ENCODE assay signal across 24 cellular contexts in the genomic region with DNA sequence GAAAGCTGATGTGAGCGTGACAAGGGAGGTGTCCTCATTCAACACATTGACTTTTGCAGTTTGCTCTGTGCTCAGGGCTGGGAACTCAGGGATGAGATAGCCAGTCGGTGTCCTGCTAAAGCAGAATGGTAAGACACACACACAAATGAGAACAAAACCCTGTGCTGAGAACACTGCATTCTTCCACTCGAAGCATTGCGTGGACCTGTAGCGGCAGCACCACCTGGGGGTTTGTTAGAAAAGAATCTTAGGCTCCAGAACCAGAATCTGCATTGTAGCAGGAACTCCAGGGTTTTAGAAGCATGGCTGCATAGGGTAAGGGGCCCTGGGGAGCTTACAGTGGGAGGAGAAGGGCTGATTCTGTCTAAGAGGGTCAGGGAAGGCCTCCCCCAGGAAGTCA. TPM values are rescaled to one million over a fixed set of nuclear protein-coding genes. Genes with fewer than 3 reads are reported as not detected.
A peak's percentile ranks its signal among the peaks of the same experiment; 100 is the strongest.
DNase-seq lines count a peak whose midpoint lies in the region; ATAC-seq and TF ChIP-seq lines count a peak whose summit lies in the region.
"Had no signal": no experiment of that assay in that cellular context is flagged by ENCODE, and none has a peak within 500 bp of the region (broad histone marks: within the 10 kb centered on the region; RNA-seq: fewer than 3 reads in every experiment).

No MANE protein-coding gene starts in this region.

- H3K4me1 Mint-ChIP-seq in GM23338, result peaks cover 10% of the 10 kb centered on the region
- no peaks in the 10 kb centered on the region for H3K4me1 Mint-ChIP-seq in naive thymus-derived CD8-positive, alpha-beta T cell
- H3K4me1 Mint-ChIP-seq: activated naive CD8-positive, alpha-beta T cell treated with anti-CD3 and anti-CD28 coated beads, Interleukin-2, amount 10 ng/mL, durations not matched to agents 7 days and 5 days had no signal

- H3K36me3 ChIP-seq in BE2C (no peaks in the 10 kb centered on the region), GM23338 (ENCODE audit: insufficient read depth) (no peaks in the 10 kb centered on the region)
- H3K36me3 ChIP-seq: esophagus muscularis mucosa, gastroesophageal sphincter, thyroid gland had no signal

- H4K20me1 ChIP-seq in GM23338 (replicated peaks; ENCODE audit: insufficient read depth), result no peaks in the 10 kb centered on the region

- DNase-seq in BE2C (peak; percentile 22), GM23338 (ENCODE audit: low spot score) (peak; percentile 46), SK-N-DZ (ENCODE audit: low spot score) (peak; percentile 43), left lobe of liver (ENCODE audit: low spot score) (no peak), NCI-H1436 treated with DMSO at 0.1 percent for 48 hours (lab: John Stamatoyannopoulos, UW) (no peak)
- DNase-seq in naive thymus-derived CD8-positive, alpha-beta T cell, result no peak
- DNase-seq: activated CD4-positive, alpha-beta T cell treated with anti-CD3 and anti-CD28 coated beads for 48 hours; activated CD8-positive, alpha-beta memory T cell treated with anti-CD3 and anti-CD28 coated beads, Interleukin-2, amount 50 U/mL, for 4 hours; activated naive CD8-positive, alpha-beta T cell treated with anti-CD3 and anti-CD28 coated beads, Interleukin-2, amount 10 ng/mL, durations not matched to agents 7 days and 5 days; COR-L47; effector CD8-positive, alpha-beta T cell; KG1; midbrain; NCI-H2107; psoas muscle; Right ventricle myocardium superior; stimulated activated CD4-positive, alpha-beta T cell treated with anti-CD3 and anti-CD28 coated beads, Interleukin-2, amount 100 ng/mL, for 24 hours; stimulated activated naive CD4-positive, alpha-beta T cell treated with Interleukin-2 at 50 U/mL for 16 hours; T-helper 1 cell; thyroid gland had no signal

- H3K9me3 ChIP-seq in BE2C, result no peaks in the 10 kb centered on the region; the same call in 1 of the 2 replicates
- H3K9me3 ChIP-seq: esophagus muscularis mucosa, gastroesophageal sphincter, psoas muscle, thyroid gland had no signal

- H3K4me3 ChIP-seq in BE2C (ENCODE audit: low read depth, low read length) (no peak overlapping the region), GM23338 (no peak overlapping the region)
- H3K4me3 ChIP-seq: esophagus muscularis mucosa, gastroesophageal sphincter, psoas muscle, thyroid gland had no signal

- H3K27me3 Mint-ChIP-seq in GM23338 (ENCODE audit: insufficient read depth, low read depth, poor library complexity), result peaks cover 4% of the 10 kb centered on the region
- peaks cover 1 to 26% (median 10%) of the 10 kb centered on the region in 5 donors for H3K27me3 Mint-ChIP-seq in naive thymus-derived CD8-positive, alpha-beta T cell

- peak; percentile 61 for ATAC-seq in GM23338
- ATAC-seq in left lobe of liver, result peak; percentile 79
- no peak for ATAC-seq in GM21786 (IDR thresholded peaks at IDR 0.05; ENCODE audit: unreplicated experiment)
- no peak for ATAC-seq in naive thymus-derived CD8-positive, alpha-beta T cell
- ATAC-seq: gastroesophageal sphincter, psoas muscle had no signal

- H3K9me3 Mint-ChIP-seq in GM23338, result no peaks in the 10 kb centered on the region
- H3K9me3 Mint-ChIP-seq in naive thymus-derived CD8-positive, alpha-beta T cell, result peaks cover 0 to 4% (median 0%) of the 10 kb centered on the region in 9 donors
- H3K9me3 Mint-ChIP-seq: activated naive CD8-positive, alpha-beta T cell treated with anti-CD3 and anti-CD28 coated beads, Interleukin-2, amount 10 ng/mL, durations not matched to agents 7 days and 5 days; activated T-helper 2 cell treated with anti-CD3 and anti-CD28 coated beads, Interferon-gamma antibody, Interleukin-2, Interleukin-4, amounts not matched to agents 10 μg/mL and 5 μg/mL and 100 μg/mL, durations not matched to agents 14 hours and 24 hours and 36 hours had no signal

- no peaks in the 10 kb centered on the region for H3K79me2 ChIP-seq in GM23338 (replicated peaks; ENCODE audit: insufficient read depth)

- H3K27me3 ChIP-seq in BE2C, result no peaks in the 10 kb centered on the region
- no peaks in the 10 kb centered on the region for H3K27me3 ChIP-seq in GM23338 (ENCODE audit: insufficient read depth)
- H3K27me3 ChIP-seq: thyroid gland had no signal

- H3K4me3 Mint-ChIP-seq in GM23338, result no peak overlapping the region
- H3K4me3 Mint-ChIP-seq in naive thymus-derived CD8-positive, alpha-beta T cell, result no peak overlapping the region
- H3K4me3 Mint-ChIP-seq: activated naive CD8-positive, alpha-beta T cell treated with anti-CD3 and anti-CD28 coated beads, Interleukin-2, amount 10 ng/mL, durations not matched to agents 7 days and 5 days had no signal

- POLR2A ChIA-PET in naive thymus-derived CD8-positive, alpha-beta T cell (lab: Charles Lee), result no interaction called here

- H3K4me1 ChIP-seq in BE2C (peaks cover 10% of the 10 kb centered on the region), GM23338 (ENCODE audit: insufficient read depth) (peaks cover 8% of the 10 kb centered on the region; the same call in 1 of the 2 replicates)
- H3K4me1 ChIP-seq: esophagus muscularis mucosa, gastroesophageal sphincter, psoas muscle, thyroid gland had no signal

- peak overlapping the region; percentile 93 for H2AFZ ChIP-seq in GM23338

- TF ChIP-seq CTCF in BE2C (IDR thresholded peaks at IDR 0.05; ENCODE audit: low read depth, low read length) (peak; percentile 16; the same call in 1 of the 2 replicates), GM23338 (conservative IDR thresholded peaks at IDR 0.05; ENCODE audit: low read depth in 2 of 2) (peak; percentile 31 to 42; a peak in 3 of 4 replicates)

- H3K4me2 ChIP-seq in GM23338, result no peak overlapping the region

- H3K9me2 ChIP-seq in GM23338 (ENCODE audit: insufficient read depth), result no peaks in the 10 kb centered on the region

- H3K27ac ChIP-seq in GM23338 (ENCODE audit: low read depth), result no peak overlapping the region
- H3K27ac ChIP-seq: esophagus muscularis mucosa, gastroesophageal sphincter, psoas muscle, thyroid gland had no signal

- no peaks in the 10 kb centered on the region for H3F3A ChIP-seq in GM23338 (replicated peaks; ENCODE audit: low read depth)

- no peak overlapping the region for H3K27ac Mint-ChIP-seq in GM23338
- H3K27ac Mint-ChIP-seq in naive thymus-derived CD8-positive, alpha-beta T cell, result no peak overlapping the region
- H3K27ac Mint-ChIP-seq: activated naive CD8-positive, alpha-beta T cell treated with anti-CD3 and anti-CD28 coated beads, Interleukin-2, amount 10 ng/mL, durations not matched to agents 7 days and 5 days; activated T-helper 2 cell treated with anti-CD3 and anti-CD28 coated beads, Interferon-gamma antibody, Interleukin-2, Interleukin-4, amounts not matched to agents 10 μg/mL and 5 μg/mL and 100 μg/mL, durations not matched to agents 14 hours and 24 hours and 36 hours had no signal

- H3K36me3 Mint-ChIP-seq in GM23338 (ENCODE audit: low read depth), result no peaks in the 10 kb centered on the region
- no peaks in the 10 kb centered on the region for H3K36me3 Mint-ChIP-seq in naive thymus-derived CD8-positive, alpha-beta T cell
- H3K36me3 Mint-ChIP-seq: activated naive CD8-positive, alpha-beta T cell treated with anti-CD3 and anti-CD28 coated beads, Interleukin-2, amount 10 ng/mL, durations not matched to agents 7 days and 5 days had no signal

TF ChIP-seq in GM23338, 12 proteins besides CTCF, POLR2A, EP300 and RAD21 (continues in another document):
- TF ChIP-seq STAT1 (IDR thresholded peaks at IDR 0.05; ENCODE audit: unreplicated experiment), result no peak
- no peak for TF ChIP-seq EZH2 (IDR thresholded peaks at IDR 0.05; ENCODE audit: low read depth, unreplicated experiment)
- no peak for TF ChIP-seq NANOG (IDR thresholded peaks at IDR 0.05; ENCODE audit: borderline replicate concordance)
- no peak for TF ChIP-seq JUNB (IDR thresholded peaks at IDR 0.05; ENCODE audit: unreplicated experiment)
- TF ChIP-seq ZNF331 (CRISPR knock-in tag; IDR thresholded peaks at IDR 0.05; ENCODE audit: low read depth), result no peak
- no peak for TF ChIP-seq EZH2phosphoT487 (IDR thresholded peaks at IDR 0.05; ENCODE audit: unreplicated experiment)
- TF ChIP-seq, protein P1, sequence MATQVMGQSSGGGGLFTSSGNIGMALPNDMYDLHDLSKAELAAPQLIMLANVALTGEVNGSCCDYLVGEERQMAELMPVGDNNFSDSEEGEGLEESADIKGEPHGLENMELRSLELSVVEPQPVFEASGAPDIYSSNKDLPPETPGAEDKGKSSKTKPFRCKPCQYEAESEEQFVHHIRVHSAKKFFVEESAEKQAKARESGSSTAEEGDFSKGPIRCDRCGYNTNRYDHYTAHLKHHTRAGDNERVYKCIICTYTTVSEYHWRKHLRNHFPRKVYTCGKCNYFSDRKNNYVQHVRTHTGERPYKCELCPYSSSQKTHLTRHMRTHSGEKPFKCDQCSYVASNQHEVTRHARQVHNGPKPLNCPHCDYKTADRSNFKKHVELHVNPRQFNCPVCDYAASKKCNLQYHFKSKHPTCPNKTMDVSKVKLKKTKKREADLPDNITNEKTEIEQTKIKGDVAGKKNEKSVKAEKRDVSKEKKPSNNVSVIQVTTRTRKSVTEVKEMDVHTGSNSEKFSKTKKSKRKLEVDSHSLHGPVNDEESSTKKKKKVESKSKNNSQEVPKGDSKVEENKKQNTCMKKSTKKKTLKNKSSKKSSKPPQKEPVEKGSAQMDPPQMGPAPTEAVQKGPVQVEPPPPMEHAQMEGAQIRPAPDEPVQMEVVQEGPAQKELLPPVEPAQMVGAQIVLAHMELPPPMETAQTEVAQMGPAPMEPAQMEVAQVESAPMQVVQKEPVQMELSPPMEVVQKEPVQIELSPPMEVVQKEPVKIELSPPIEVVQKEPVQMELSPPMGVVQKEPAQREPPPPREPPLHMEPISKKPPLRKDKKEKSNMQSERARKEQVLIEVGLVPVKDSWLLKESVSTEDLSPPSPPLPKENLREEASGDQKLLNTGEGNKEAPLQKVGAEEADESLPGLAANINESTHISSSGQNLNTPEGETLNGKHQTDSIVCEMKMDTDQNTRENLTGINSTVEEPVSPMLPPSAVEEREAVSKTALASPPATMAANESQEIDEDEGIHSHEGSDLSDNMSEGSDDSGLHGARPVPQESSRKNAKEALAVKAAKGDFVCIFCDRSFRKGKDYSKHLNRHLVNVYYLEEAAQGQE (IDR thresholded peaks at IDR 0.05; ENCODE audit: unreplicated experiment), result no peak

RNA-seq across cellular contexts. Expression of a gene that starts 21.5 kb away (rescaled TPM):
- polyA plus RNA-seq in BE2C (2012; ENCODE audit: insufficient read depth, insufficient read length, low read depth), result 47.4 TPM
- total RNA-seq in GM23338 (2014; rRNA removed; shearing (Covaris generic)), result 15.5 and 17.6 TPM in 2 replicates
- 7.2 and 8.3 TPM in 2 replicates for polyA plus RNA-seq in GM23338 (2016; fragmentation: Nextera tagmentation; extraction: Ambion mirVana)
- polyA plus RNA-seq in SK-N-DZ (2014; cell fraction: cytosol; rRNA removed), result 31.0 and 32.8 TPM in 2 replicates
- 207 and 221 TPM in 2 replicates for polyA plus RNA-seq in SK-N-DZ (2014; cell fraction: nucleus; rRNA removed)
- total RNA-seq in left lobe of liver, result 88.9 TPM
- not detected for total RNA-seq in naive thymus-derived CD8-positive, alpha-beta T cell
- polyA plus RNA-seq in naive thymus-derived CD8-positive, alpha-beta T cell, result not detected
- total RNA-seq: activated naive CD8-positive, alpha-beta T cell treated with anti-CD3 and anti-CD28 coated beads, Interleukin-2, amount 10 ng/mL, durations not matched to agents 7 days and 5 days had no signal

Comparison
In these comparisons a context has a peak if more than half of its experiments do, and no peak if none do; other contexts are left out.
1. DNase-seq: peak in BE2C (single experiment), GM23338 (single experiment) and SK-N-DZ (single experiment); none in left lobe of liver (single experiment), NCI-H1436 treated with DMSO at 0.1 percent for 48 hours (single experiment) and naive thymus-derived CD8-positive, alpha-beta T cell (0 of 10).
2. ATAC-seq: peak in GM23338 (single experiment) and left lobe of liver (single experiment); none in GM21786 (single experiment) and naive thymus-derived CD8-positive, alpha-beta T cell (0 of 2).
3. RNA of a gene that starts 21.5 kb away (total RNA-seq): 88.9 TPM in left lobe of liver (single experiment) and 15.5 to 17.6 TPM in GM23338; not detected in naive thymus-derived CD8-positive, alpha-beta T cell; every median in the first group is over 10 times any median in the second.